ENCODE assay signal across 16 cellular contexts in genomic region chr5:88940712-88941111, GRCh38. TPM values are rescaled to one million over a fixed set of nuclear protein-coding genes. Genes with fewer than 3 reads are reported as not detected.
DNase-seq lines count a peak whose midpoint lies in the region; ATAC-seq and TF ChIP-seq lines count a peak whose summit lies in the region.
"Had no signal": no experiment of that assay in that cellular context is flagged by ENCODE, and none has a peak within 500 bp of the region (broad histone marks: within the 10 kb centered on the region; RNA-seq: fewer than 3 reads in every experiment).

No MANE protein-coding gene starts in this region.

- H3K4me3 Mint-ChIP-seq in activated T-cell treated with anti-CD3 and anti-CD28 coated beads, Interleukin-2, amount 50 U/mL, for 24 hours = no peak overlapping the region
- H3K4me3 Mint-ChIP-seq: activated CD4-positive, alpha-beta T cell treated with anti-CD3 and anti-CD28 coated beads, Interleukin-2, amount 10 ng/mL, durations not matched to agents 24 days and 14 days; activated naive CD4-positive, alpha-beta T cell treated with anti-CD3 and anti-CD28 coated beads, Interleukin-2, amount 50 U/mL, for 24 hours had no signal

- H3K4me1 ChIP-seq in gastrocnemius medialis (peaks cover 22 to 28% of the 10 kb centered on the region in 2 donors), ovary (ENCODE audit: insufficient read depth) (peaks cover 10% of the 10 kb centered on the region)
- H3K4me1 ChIP-seq: right lobe of liver had no signal

- ATAC-seq in GM18502 (IDR thresholded peaks at IDR 0.05; ENCODE audit: poor library complexity, unreplicated experiment) = peak; percentile 84
- peak; percentile 85 for ATAC-seq in GM21381 (IDR thresholded peaks at IDR 0.05; ENCODE audit: unreplicated experiment)
- peak; percentile 73 for ATAC-seq in HG03060 (IDR thresholded peaks at IDR 0.05; ENCODE audit: low read depth, unreplicated experiment)
- ATAC-seq in gastrocnemius medialis = no peak

- TF ChIP-seq POLR2A in gastrocnemius medialis (IDR thresholded peaks at IDR 0.05) (no peak), ovary (IDR thresholded peaks at IDR 0.05) (no peak)

- H3K27me3 ChIP-seq in gastrocnemius medialis = no peaks in the 10 kb centered on the region
- no peaks in the 10 kb centered on the region for H3K27me3 ChIP-seq in ovary
- H3K27me3 ChIP-seq: dorsolateral prefrontal cortex, right lobe of liver, vagina had no signal

- DNase-seq in fibroblast of peridontal ligament (ENCODE audit: extremely low read depth) (peak; percentile 35), gastrocnemius medialis (no peak), NCI-H510A (lab: John Stamatoyannopoulos, UW) (no peak), ovary (no peak)
- DNase-seq in activated T-cell treated with anti-CD3 and anti-CD28 coated beads, Interleukin-2, amount 50 U/mL, for 24 hours = no peak
- DNase-seq: activated CD4-positive, alpha-beta T cell treated with anti-CD3 and anti-CD28 coated beads, Interleukin-2, amount 10 ng/mL, durations not matched to agents 24 days and 14 days; dorsolateral prefrontal cortex; NCI-H524 treated with DMSO at 0.1 percent for 48 hours; right lobe of liver had no signal

- intact Hi-C loops in gastrocnemius medialis (cut with DNase I; ENCODE audit: low total_unique reads) (no loop called here), ovary (cut with DNase I) (loop anchor here in 2 of 4 donors (10.0 kb wide), 2 partner anchors 46 to 206 kb away; no protein-coding TSS in a partner anchor)

- no peaks in the 10 kb centered on the region for H3K9me3 Mint-ChIP-seq in activated T-cell treated with anti-CD3 and anti-CD28 coated beads, Interleukin-2, amount 50 U/mL, for 24 hours
- H3K9me3 Mint-ChIP-seq: activated CD4-positive, alpha-beta T cell treated with anti-CD3 and anti-CD28 coated beads, Interleukin-2, amount 10 ng/mL, durations not matched to agents 24 days and 14 days; activated naive CD4-positive, alpha-beta T cell treated with anti-CD3 and anti-CD28 coated beads, Interleukin-2, amount 50 U/mL, for 24 hours had no signal

- TF ChIP-seq CTCF in gastrocnemius medialis (IDR thresholded peaks at IDR 0.05 in 4 of 5, conservative IDR thresholded peaks at IDR 0.05 in 1 of 5) (no peak), ovary (IDR thresholded peaks at IDR 0.05) (no peak)

- no peaks in the 10 kb centered on the region for H3K4me1 Mint-ChIP-seq in activated T-cell treated with anti-CD3 and anti-CD28 coated beads, Interleukin-2, amount 50 U/mL, for 24 hours (ENCODE audit: low read depth)
- H3K4me1 Mint-ChIP-seq: activated CD4-positive, alpha-beta T cell treated with anti-CD3 and anti-CD28 coated beads, Interleukin-2, amount 10 ng/mL, durations not matched to agents 24 days and 14 days; activated naive CD4-positive, alpha-beta T cell treated with anti-CD3 and anti-CD28 coated beads, Interleukin-2, amount 50 U/mL, for 24 hours had no signal

- H3K36me3 ChIP-seq in gastrocnemius medialis (no peaks in the 10 kb centered on the region), ovary (no peaks in the 10 kb centered on the region)
- H3K36me3 ChIP-seq: right lobe of liver, vagina had no signal

- TF ChIP-seq EP300 in ovary (IDR thresholded peaks at IDR 0.05) = no peak

- no peak overlapping the region for H3K27ac Mint-ChIP-seq in activated T-cell treated with anti-CD3 and anti-CD28 coated beads, Interleukin-2, amount 50 U/mL, for 24 hours
- H3K27ac Mint-ChIP-seq: activated CD4-positive, alpha-beta T cell treated with anti-CD3 and anti-CD28 coated beads, Interleukin-2, amount 10 ng/mL, durations not matched to agents 24 days and 14 days; activated naive CD4-positive, alpha-beta T cell treated with anti-CD3 and anti-CD28 coated beads, Interleukin-2, amount 50 U/mL, for 24 hours had no signal

- 69 to 82% (median 71%) methylated on average over 1 of the region's 1 CpG for WGBS in ovary, 3 donors

- H3K9me3 ChIP-seq in gastrocnemius medialis (no peaks in the 10 kb centered on the region), ovary (no peaks in the 10 kb centered on the region)
- H3K9me3 ChIP-seq: right lobe of liver, vagina had no signal

- no peaks in the 10 kb centered on the region for H3K27me3 Mint-ChIP-seq in activated T-cell treated with anti-CD3 and anti-CD28 coated beads, Interleukin-2, amount 50 U/mL, for 24 hours

- no peak overlapping the region for H3K4me3 ChIP-seq in gastrocnemius medialis
- no peak overlapping the region for H3K4me3 ChIP-seq in ovary
- H3K4me3 ChIP-seq: dorsolateral prefrontal cortex, right lobe of liver, SK-N-MC, vagina had no signal

- in situ Hi-C loops in gastrocnemius medialis (cut with MboI; ENCODE audit: low sequenced_read_pairs in 4 of 4) = no loop called here

- no peaks in the 10 kb centered on the region for H3K36me3 Mint-ChIP-seq in activated T-cell treated with anti-CD3 and anti-CD28 coated beads, Interleukin-2, amount 50 U/mL, for 24 hours (ENCODE audit: low read depth)
- H3K36me3 Mint-ChIP-seq: activated naive CD4-positive, alpha-beta T cell treated with anti-CD3 and anti-CD28 coated beads, Interleukin-2, amount 50 U/mL, for 24 hours had no signal

- H3K27ac ChIP-seq in gastrocnemius medialis = peak overlapping the region in 2 of 4 donors; percentile 10 to 83
- no peak overlapping the region for H3K27ac ChIP-seq in ovary
- H3K27ac ChIP-seq: C4-2B, right lobe of liver, SK-N-MC, vagina had no signal

RNA-seq across cellular contexts. Expression of gene MEF2C, which starts 57.7 kb away (rescaled TPM):
- total RNA-seq in gastrocnemius medialis (100 to 1,000 TPM in 3 of 4 donors, 10 to 100 TPM in 1; 63.8 to 192 (median 128) TPM), ovary (10 to 100 TPM; 27.2 to 91.4 (median 77.5) TPM)
- 10 to 100 TPM; 27.4 to 73.8 TPM for polyA plus RNA-seq in ovary

Comparison
In these comparisons a context has a peak if more than half of its experiments do, and no peak if none do; other contexts are left out.
1. ATAC-seq: peak in GM18502 (single experiment), GM21381 (single experiment) and HG03060 (single experiment); none in gastrocnemius medialis (0 of 2).